Comparison of ENCODE assay signal across 9 cellular contexts in genomic region chr16:81694494-81695285, GRCh38.
DNase-seq lines count a peak whose midpoint lies in the region; ATAC-seq, FAIRE-seq and TF ChIP-seq lines count a peak whose summit lies in the region.
"Had no signal": no experiment of that assay in that cellular context is flagged by ENCODE, and none has a peak within 500 bp of the region (broad histone marks: within the 10 kb centered on the region; RNA-seq: fewer than 3 reads in every experiment).

No MANE protein-coding gene starts in this region.

- H3K36me3 Mint-ChIP-seq in stimulated activated naive CD8-positive, alpha-beta T cell treated with anti-CD3 and anti-CD28 coated beads, Interleukin-15, Interleukin-2, amounts not matched to agents 100 ng/mL and 50 ng/mL, for 24 hours (ENCODE audit: low read depth): peaks cover 7% of the 10 kb centered on the region
- H3K36me3 Mint-ChIP-seq in neural progenitor cell: peaks cover 33% of the 10 kb centered on the region

- no peak overlapping the region for H3K9ac ChIP-seq in neural progenitor cell

- H4K20me1 ChIP-seq in neural progenitor cell (ENCODE audit: low read depth): no peaks in the 10 kb centered on the region

- H2AFZ ChIP-seq in neural progenitor cell (replicated peaks): no peak overlapping the region

- H3K4me1 ChIP-seq in neural progenitor cell: peaks cover 23% of the 10 kb centered on the region

- H3K27me3 Mint-ChIP-seq in stimulated activated naive CD8-positive, alpha-beta T cell treated with anti-CD3 and anti-CD28 coated beads, Interleukin-15, Interleukin-2, amounts not matched to agents 100 ng/mL and 50 ng/mL, for 24 hours: no peaks in the 10 kb centered on the region
- H3K27me3 Mint-ChIP-seq in neural progenitor cell (ENCODE audit: insufficient read depth, low read depth): peaks cover 2% of the 10 kb centered on the region

- H3K4me1 Mint-ChIP-seq in stimulated activated naive CD8-positive, alpha-beta T cell treated with anti-CD3 and anti-CD28 coated beads, Interleukin-15, Interleukin-2, amounts not matched to agents 100 ng/mL and 50 ng/mL, for 24 hours (ENCODE audit: low read depth): no peaks in the 10 kb centered on the region
- H3K4me1 Mint-ChIP-seq in neural progenitor cell: peaks cover 65% of the 10 kb centered on the region

- peak overlapping the region; percentile 13 for H3K27ac ChIP-seq in epithelial cell of prostate
- peak overlapping the region; percentile 77 for H3K27ac ChIP-seq in neural progenitor cell

- FAIRE-seq in HTR-8/SVneo (lab: Jason Lieb, UNC): no peak

- H3K27ac Mint-ChIP-seq in stimulated activated naive CD8-positive, alpha-beta T cell treated with anti-CD3 and anti-CD28 coated beads, Interleukin-15, Interleukin-2, amounts not matched to agents 100 ng/mL and 50 ng/mL, for 24 hours: peak overlapping the region; percentile 23
- H3K27ac Mint-ChIP-seq in neural progenitor cell: peak overlapping the region; percentile 92

- H3K4me3 Mint-ChIP-seq in stimulated activated naive CD8-positive, alpha-beta T cell treated with anti-CD3 and anti-CD28 coated beads, Interleukin-15, Interleukin-2, amounts not matched to agents 100 ng/mL and 50 ng/mL, for 24 hours: no peak overlapping the region
- H3K4me3 Mint-ChIP-seq in neural progenitor cell: no peak overlapping the region

- no peak for ATAC-seq in stimulated activated naive CD8-positive, alpha-beta T cell treated with anti-CD3 and anti-CD28 coated beads, Interleukin-15, Interleukin-2, amounts not matched to agents 100 U/mL and 50 U/mL, for 24 hours

- H3K9me3 Mint-ChIP-seq in stimulated activated naive CD8-positive, alpha-beta T cell treated with anti-CD3 and anti-CD28 coated beads, Interleukin-15, Interleukin-2, amounts not matched to agents 100 ng/mL and 50 ng/mL, for 24 hours: no peaks in the 10 kb centered on the region
- H3K9me3 Mint-ChIP-seq in neural progenitor cell: no peaks in the 10 kb centered on the region

- H3K4me2 ChIP-seq in neural progenitor cell: peak overlapping the region; percentile 55

- H3K27me3 ChIP-seq in neural progenitor cell: no peaks in the 10 kb centered on the region

- H3K9me3 ChIP-seq in neural progenitor cell (ENCODE audit: low read depth): no peaks in the 10 kb centered on the region

- DNase-seq in stimulated activated naive CD8-positive, alpha-beta T cell treated with anti-CD3 and anti-CD28 coated beads, Interleukin-15, Interleukin-2, amounts not matched to agents 100 U/mL and 50 U/mL, for 24 hours: no peak
- no peak for DNase-seq in epithelial cell of prostate (ENCODE audit: low read depth, low spot score)
- DNase-seq in neural progenitor cell (ENCODE audit: low spot score): peak; percentile 74
- no peak for DNase-seq in activated effector memory CD4-positive, alpha-beta T cell treated with Interleukin-2 at 50 U/mL for 16 hours
- DNase-seq in iPS-NIHi7 (ENCODE audit: extremely low spot score): no peak
- no peak for DNase-seq in HTR-8/SVneo (ENCODE audit: insufficient read length, low spot score)
- DNase-seq in MV-4-11 (lab: John Stamatoyannopoulos, UW): no peak
- DNase-seq: SHP77 treated with DMSO at 0.1 percent for 48 hours had no signal

- no peak overlapping the region for H3K4me3 ChIP-seq in neural progenitor cell

- peaks cover 15% of the 10 kb centered on the region for H3F3A ChIP-seq in neural progenitor cell (ENCODE audit: low read depth)

- no peak for TF ChIP-seq CTCF in neural progenitor cell (IDR thresholded peaks at IDR 0.05)

- H3K36me3 ChIP-seq in neural progenitor cell: no peaks in the 10 kb centered on the region

- no peaks in the 10 kb centered on the region for H3K79me2 ChIP-seq in neural progenitor cell (ENCODE audit: low read depth)
